In the genomic region with DNA sequence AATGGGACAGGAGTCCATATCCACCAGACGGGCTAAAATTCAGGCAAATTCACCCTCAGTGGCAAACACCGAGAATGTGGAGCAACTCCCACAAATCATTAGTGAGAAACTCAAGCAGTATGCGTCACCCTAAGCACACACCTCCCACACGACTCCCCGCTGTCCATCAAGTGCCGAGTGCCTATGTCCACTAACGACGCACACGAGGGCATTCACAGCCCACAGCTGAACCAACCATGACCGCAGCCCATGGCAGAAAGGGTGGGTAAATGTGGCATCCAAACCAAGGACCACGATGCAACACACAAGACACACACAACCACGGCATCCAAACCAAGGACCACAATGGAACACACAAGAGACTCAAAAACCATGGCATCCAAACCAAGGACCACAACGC, we compare ENCODE assay signal across 30 cellular contexts. TPM values are rescaled to one million over a fixed set of nuclear protein-coding genes. Genes with fewer than 3 reads are reported as not detected.
"Had no signal": no experiment of that assay in that cellular context is flagged by ENCODE, and none has a peak within 500 bp of the region (broad histone marks: within the 10 kb centered on the region; RNA-seq: fewer than 3 reads in every experiment).

No MANE protein-coding gene starts in this region.

- H3K9me3 ChIP-seq: MG63, SJCRH30 had no signal

- DNase-seq: activated CD4-positive, alpha-beta T cell treated with anti-CD3 and anti-CD28 coated beads for 1 hour; activated CD4-positive, alpha-beta T cell treated with anti-CD3 and anti-CD28 coated beads for 48 hours; activated CD4-positive, CD25-positive, alpha-beta regulatory T cell; activated CD8-positive, alpha-beta T cell treated with anti-CD3 and anti-CD28 coated beads for 36 hours; activated gamma-delta T cell treated with Interleukin-2 at 50 U/mL for 16 hours; activated naive CD4-positive, alpha-beta T cell treated with anti-CD3 and anti-CD28 coated beads, Interleukin-2, amount 10 ng/mL, durations not matched to agents 7 days and 5 days; activated naive CD8-positive, alpha-beta T cell treated with anti-CD3 and anti-CD28 coated beads, Interleukin-2, amount 50 U/mL, for 24 hours; activated T-cell treated with anti-CD3 and anti-CD28 coated beads, Interleukin-2, amount 50 U/mL, for 24 hours; anterior cingulate cortex; caudate nucleus; Kasumi-1; KG1; MG63; NCI-H1048; NCI-H1105 treated with DMSO at 0.1 percent for 48 hours; NCI-H1436; NCI-H1694; NCI-H1930; NCI-H2081 treated with DMSO at 0.1 percent for 48 hours; NCI-H345; NCI-H524 treated with DMSO at 0.1 percent for 48 hours; NK-92 treated with Interleukin-12 subunit alpha and Interleukin-12 subunit beta, amount 100 ng/mL, for 24 hours; SHP77; SJCRH30; T1000; WERI-Rb-1 had no signal

- H3K4me1 ChIP-seq: SJCRH30 had no signal

- H3K27me3 ChIP-seq: MG63, SJCRH30 had no signal

- H3K4me3 ChIP-seq: MG63, SJCRH30, SK-N-MC had no signal

- H3K27ac ChIP-seq: SJCRH30, SK-N-MC, WERI-Rb-1 had no signal

- ATAC-seq: activated CD8-positive, alpha-beta T cell treated with anti-CD3 and anti-CD28 coated beads for 36 hours; activated naive CD8-positive, alpha-beta T cell treated with anti-CD3 and anti-CD28 coated beads, Interleukin-2, amount 50 U/mL, for 24 hours had no signal

RNA-seq across cellular contexts. Expression of a gene that starts 31.4 kb away (rescaled TPM):
- total RNA-seq: activated CD8-positive, alpha-beta memory T cell treated with anti-CD3 and anti-CD28 coated beads for 36 hours; activated T-helper 2 cell treated with anti-CD3 and anti-CD28 coated beads, Interferon-gamma antibody, Interleukin-2, Interleukin-4, amounts not matched to agents 10 μg/mL and 5 μg/mL and 100 μg/mL, durations not matched to agents 14 hours and 24 hours and 36 hours; T-helper 2 cell treated with Interferon-gamma antibody and Interleukin-4, amounts not matched to agents 100 ng/mL and 5 ng/mL, for 36 hours had no signal
